Comparison of ENCODE assay signal across 8 cellular contexts in the genomic region with DNA sequence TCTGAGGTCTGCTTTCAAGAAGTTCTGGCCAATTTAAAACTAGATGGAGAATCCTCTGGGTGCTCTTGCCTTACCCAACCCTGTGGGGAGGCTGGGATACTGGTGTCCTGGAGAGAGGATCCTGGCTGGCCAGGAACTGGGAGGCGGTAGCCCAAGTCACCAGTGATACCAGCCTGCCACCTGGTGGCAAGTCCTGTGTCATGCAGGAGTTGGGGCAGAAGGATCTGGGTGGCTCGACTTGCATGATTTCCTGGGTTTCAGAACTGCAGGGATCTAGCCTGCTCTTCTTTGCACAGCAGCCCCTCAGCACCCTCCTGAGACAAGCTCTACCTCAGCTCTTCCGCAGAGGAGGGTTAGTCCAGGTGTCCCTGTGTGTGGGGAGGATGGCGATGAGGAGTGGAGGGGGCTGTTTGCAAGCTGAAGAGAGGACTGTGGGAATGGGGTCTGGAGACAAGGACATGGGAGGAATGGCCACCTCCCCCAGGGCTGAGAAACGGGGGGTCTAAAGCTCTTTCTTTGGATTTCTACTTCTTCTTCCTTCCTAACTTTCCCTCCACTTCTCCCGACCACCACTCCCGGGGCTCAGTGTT. TPM values are rescaled to one million over a fixed set of nuclear protein-coding genes. Genes with fewer than 3 reads are reported as not detected.
DNase-seq lines count a peak whose midpoint lies in the region; ATAC-seq and TF ChIP-seq lines count a peak whose summit lies in the region.

No MANE protein-coding gene starts in this region.

- H3K27me3 ChIP-seq in AG04450 (ENCODE audit: control insufficient read depth, insufficient read depth, low read length), result peaks cover 30% of the 10 kb centered on the region

- CTCF ChIA-PET in AG04450 (lab: Charles Lee), result interaction anchor here (0.5 to 5.4 kb wide), 18 partner anchors 9 to 438 kb away, joined by 3 to 47 read pairs (median 4); no protein-coding TSS in a partner anchor

- H3K9me3 ChIP-seq in AG04450 (ENCODE audit: control insufficient read depth, insufficient read depth, low read length), result no peaks in the 10 kb centered on the region; the same call in 1 of the 2 replicates

- H3K4me3 ChIP-seq in AG04450 (ENCODE audit: low read depth, low read length) (no peak overlapping the region), GM12875 (ENCODE audit: low read depth, low read length) (no peak overlapping the region)

- TF ChIP-seq CTCF in AG04450 (IDR thresholded peaks at IDR 0.05; ENCODE audit: low read depth, low read length) (peak; percentile 87), GM12875 (IDR thresholded peaks at IDR 0.05; ENCODE audit: borderline replicate concordance, insufficient read depth, low read depth, low read length) (peak; percentile 82)

- intact Hi-C loops in left colon (cut with DNase I, micrococcal nuclease), result loop anchor here in 1 of 2 donors (10.0 kb wide), 2 partner anchors 335 to 435 kb away; no protein-coding TSS in a partner anchor

- peak; percentile 20 for DNase-seq in AG04450 (ENCODE audit: low read depth, low spot score)
- peak; percentile 29 to 46 for DNase-seq in NCI-H1930 (lab: John Stamatoyannopoulos, UW)
- DNase-seq in activated CD4-positive, CD25-positive, alpha-beta regulatory T cell treated with anti-CD3 and anti-CD28 coated beads, Interleukin-2, amount 50 U/mL, for 16 hours (ENCODE audit: low read depth, low spot score), result peak; percentile 8
- peak; percentile 42 for DNase-seq in cerebellar cortex (ENCODE audit: low spot score)
- DNase-seq in left colon, result peak; percentile 68 to 79
- peak; percentile 57 to 63 for DNase-seq in stimulated activated CD4-positive, alpha-beta T cell treated with anti-CD3 and anti-CD28 coated beads, Interleukin-2, amount 100 ng/mL, for 48 hours

- POLR2A ChIA-PET in AG04450 (lab: Yijun Ruan, JAX), result no interaction called here

- H3K27ac ChIP-seq in AG04450 (ENCODE audit: low read depth, low read length), result no peak overlapping the region

- peak; percentile 91 for ATAC-seq in left colon
- no peak for ATAC-seq in HG03354 (IDR thresholded peaks at IDR 0.05; ENCODE audit: poor library complexity, severe bottlenecking, unreplicated experiment)

RNA-seq across cellular contexts. Expression of gene KCNK17, which starts 4.2 kb away (rescaled TPM):
- not detected in 2 replicates for polyA plus RNA-seq in AG04450 (2011; rRNA removed)
- polyA minus RNA-seq in AG04450 (2011; rRNA and poly(A)+ RNA removed), result not detected in 2 replicates
- total RNA-seq in left colon, result under 1 TPM; 0.14 to 0.18 TPM

RNA-seq across cellular contexts. Expression of gene KCNK16, which starts 12.5 kb away (rescaled TPM):
- not detected in 2 replicates for polyA plus RNA-seq in AG04450 (2011; rRNA removed)
- not detected in 2 replicates for polyA minus RNA-seq in AG04450 (2011; rRNA and poly(A)+ RNA removed)
- total RNA-seq in left colon, result not detected

Comparison
In these comparisons a context has a peak if more than half of its experiments do, and no peak if none do; other contexts are left out.
1. DNase-seq: peak in every context shown above with its lines; median percentile 74 in left colon; 60 in stimulated activated CD4-positive, alpha-beta T cell treated with anti-CD3 and anti-CD28 coated beads, Interleukin-2, amount 100 ng/mL, for 48 hours; 42 in cerebellar cortex; 38 in NCI-H1930; 20 in AG04450; 8 in activated CD4-positive, CD25-positive, alpha-beta regulatory T cell treated with anti-CD3 and anti-CD28 coated beads, Interleukin-2, amount 50 U/mL, for 16 hours.